In the genomic region with DNA sequence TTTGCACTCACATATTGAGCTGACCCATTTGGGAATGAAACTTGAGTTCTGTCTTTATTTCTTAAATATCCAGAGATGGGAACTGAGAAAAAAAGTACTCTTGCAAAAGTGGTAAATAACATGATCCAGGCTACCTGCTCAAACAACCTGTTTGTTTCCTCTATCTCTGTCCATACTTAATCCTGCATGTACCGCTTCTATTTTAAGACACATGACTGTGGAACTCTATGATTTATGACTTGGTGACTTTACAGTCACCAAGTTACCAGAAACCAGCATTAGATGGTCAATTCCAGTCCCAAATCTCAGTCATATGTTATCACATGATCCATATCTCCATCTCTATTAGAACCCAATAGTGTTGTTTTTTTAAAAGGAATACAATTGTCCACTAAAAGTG, we compare ENCODE assay signal across 8 cellular contexts.
"Had no signal": no experiment of that assay in that cellular context is flagged by ENCODE, and none has a peak within 500 bp of the region (broad histone marks: within the 10 kb centered on the region; RNA-seq: fewer than 3 reads in every experiment).

No MANE protein-coding gene starts in this region.

- H3K9ac ChIP-seq: GM23248 had no signal

- H3K27ac ChIP-seq: GM23248 had no signal

- H3K4me3 ChIP-seq: GM23248, HAP-1, K562 had no signal

- DNase-seq: GM23248, GOT3, H7, IMR-90, KG1 had no signal

- ATAC-seq: HCT116, K562 had no signal

- H3K36me3 ChIP-seq: HAP-1 had no signal

- H3K9me3 ChIP-seq: HAP-1 had no signal

- H3K4me1 ChIP-seq: HAP-1 had no signal
